In the genomic region with DNA sequence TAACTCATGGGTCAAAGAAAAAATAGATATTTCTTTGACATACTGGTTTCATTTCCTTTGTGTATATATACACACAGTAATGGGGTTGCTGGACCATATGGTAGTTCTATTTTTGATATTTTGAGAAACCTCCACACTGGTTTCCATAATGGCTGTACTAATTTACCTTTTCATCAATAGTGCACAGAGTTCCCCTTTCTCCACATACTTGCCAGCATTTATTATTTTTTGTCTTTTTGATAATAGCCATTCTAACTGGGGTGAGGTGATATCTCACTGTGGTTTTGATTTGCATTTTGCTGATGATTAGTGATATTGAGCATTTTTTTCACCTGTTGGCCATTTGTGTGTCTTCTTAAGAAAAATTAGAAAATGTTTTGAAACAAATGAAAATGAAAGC, we compare ENCODE assay signal across 29 cellular contexts.
DNase-seq lines count a peak whose midpoint lies in the region; ATAC-seq and TF ChIP-seq lines count a peak whose summit lies in the region.
"Had no signal": no experiment of that assay in that cellular context is flagged by ENCODE, and none has a peak within 500 bp of the region (broad histone marks: within the 10 kb centered on the region; RNA-seq: fewer than 3 reads in every experiment).

No MANE protein-coding gene starts in this region.

- H3K27me3 ChIP-seq in gastrocnemius medialis (no peaks in the 10 kb centered on the region), brain microvascular endothelial cell (replicated peaks) (no peaks in the 10 kb centered on the region)
- H3K27me3 ChIP-seq: body of pancreas, neutrophil, tibial artery had no signal

- no peaks in the 10 kb centered on the region for H3K9me3 ChIP-seq in gastrocnemius medialis
- H3K9me3 ChIP-seq: body of pancreas had no signal

- H3K36me3 ChIP-seq in gastrocnemius medialis: no peaks in the 10 kb centered on the region
- no peaks in the 10 kb centered on the region for H3K36me3 ChIP-seq in brain microvascular endothelial cell (replicated peaks)
- H3K36me3 ChIP-seq: neutrophil, tibial artery had no signal

- intact Hi-C loops in gastrocnemius medialis (cut with DNase I; ENCODE audit: low total_unique reads): no loop called here

- no peaks in the 10 kb centered on the region for H3K4me1 Mint-ChIP-seq in activated CD8-positive, alpha-beta memory T cell treated with anti-CD3 and anti-CD28 coated beads, Interleukin-2, amount 10 ng/mL, durations not matched to agents 7 days and 5 days
- H3K4me1 Mint-ChIP-seq: activated naive CD8-positive, alpha-beta T cell treated with anti-CD3 and anti-CD28 coated beads, Interleukin-2, amount 10 ng/mL, durations not matched to agents 7 days and 5 days; CD8-positive, alpha-beta memory T cell had no signal

- H3K4me1 ChIP-seq in gastrocnemius medialis: no peaks in the 10 kb centered on the region
- H3K4me1 ChIP-seq: body of pancreas, tibial artery had no signal

- H3K4me3 ChIP-seq in GM12864 (ENCODE audit: low read depth, low read length) (no peak overlapping the region), gastrocnemius medialis (no peak overlapping the region), brain microvascular endothelial cell (ENCODE audit: low read depth, low read length) (no peak overlapping the region)
- H3K4me3 ChIP-seq: body of pancreas, skin epidermis, tibial artery had no signal

- peak; percentile 25 for DNase-seq in GM12864 (ENCODE audit: low read depth)
- no peak for DNase-seq in gastrocnemius medialis
- DNase-seq in activated CD8-positive, alpha-beta memory T cell treated with anti-CD3 and anti-CD28 coated beads, Interleukin-2, amount 10 ng/mL, durations not matched to agents 7 days and 5 days: no peak
- DNase-seq in brain microvascular endothelial cell: no peak
- DNase-seq: 8988T; activated CD4-positive, alpha-beta T cell treated with anti-CD3 and anti-CD28 coated beads for 48 hours; activated naive CD8-positive, alpha-beta T cell treated with anti-CD3 and anti-CD28 coated beads, Interleukin-2, amount 10 ng/mL, durations not matched to agents 7 days and 5 days; AML-193; body of pancreas; CD8-positive, alpha-beta memory T cell; DMS79; effector CD8-positive, alpha-beta T cell; H9; Kasumi-1; NCI-H1092 treated with DMSO at 0.1 percent for 48 hours; NCI-H2029; PC-3; SIG-M5; stimulated activated CD4-positive, alpha-beta T cell treated with anti-CD3 and anti-CD28 coated beads, Interleukin-4, amount 100 ng/mL, for 1 hour; stimulated activated naive CD8-positive, alpha-beta T cell treated with anti-CD3 and anti-CD28 coated beads, Interleukin-15, Interleukin-2, amounts not matched to agents 100 U/mL and 50 U/mL, for 24 hours; T-helper 1 cell; tibial artery had no signal

- no peak for TF ChIP-seq POLR2A in gastrocnemius medialis (IDR thresholded peaks at IDR 0.05)

- ATAC-seq in GM18909 (IDR thresholded peaks at IDR 0.05; ENCODE audit: poor library complexity, unreplicated experiment) (peak; percentile 58), GM21786 (IDR thresholded peaks at IDR 0.05; ENCODE audit: unreplicated experiment) (peak; percentile 83), HG03432 (IDR thresholded peaks at IDR 0.05; ENCODE audit: unreplicated experiment) (peak; percentile 73), gastrocnemius medialis (no peak), GM19467 (IDR thresholded peaks at IDR 0.05; ENCODE audit: unreplicated experiment) (no peak)
- no peak for ATAC-seq in activated CD8-positive, alpha-beta memory T cell treated with anti-CD3 and anti-CD28 coated beads, Interleukin-2, amount 10 ng/mL, durations not matched to agents 7 days and 5 days
- ATAC-seq: body of pancreas; esophagus mucosa; PC-3; stimulated activated naive CD8-positive, alpha-beta T cell treated with anti-CD3 and anti-CD28 coated beads, Interleukin-15, Interleukin-2, amounts not matched to agents 100 U/mL and 50 U/mL, for 24 hours had no signal

- TF ChIP-seq CTCF in GM12864 (IDR thresholded peaks at IDR 0.05; ENCODE audit: low read depth, low read length, missing control alignments) (no peak), gastrocnemius medialis (IDR thresholded peaks at IDR 0.05 in 4 of 5, conservative IDR thresholded peaks at IDR 0.05 in 1 of 5) (no peak), brain microvascular endothelial cell (IDR thresholded peaks at IDR 0.05; ENCODE audit: low read depth, low read length, missing control alignments) (no peak)

- H3K27ac Mint-ChIP-seq in activated CD8-positive, alpha-beta memory T cell treated with anti-CD3 and anti-CD28 coated beads, Interleukin-2, amount 10 ng/mL, durations not matched to agents 7 days and 5 days: no peak overlapping the region
- H3K27ac Mint-ChIP-seq: activated naive CD8-positive, alpha-beta T cell treated with anti-CD3 and anti-CD28 coated beads, Interleukin-2, amount 10 ng/mL, durations not matched to agents 7 days and 5 days; CD8-positive, alpha-beta memory T cell; H9 had no signal

- H3K4me3 Mint-ChIP-seq in activated CD8-positive, alpha-beta memory T cell treated with anti-CD3 and anti-CD28 coated beads, Interleukin-2, amount 10 ng/mL, durations not matched to agents 7 days and 5 days: no peak overlapping the region
- H3K4me3 Mint-ChIP-seq: activated naive CD8-positive, alpha-beta T cell treated with anti-CD3 and anti-CD28 coated beads, Interleukin-2, amount 10 ng/mL, durations not matched to agents 7 days and 5 days; CD8-positive, alpha-beta memory T cell; H9 had no signal

- CTCF ChIA-PET in activated CD8-positive, alpha-beta memory T cell treated with anti-CD3 and anti-CD28 coated beads, Interleukin-2, amount 10 ng/mL, durations not matched to agents 7 days and 5 days (lab: Charles Lee): no interaction called here

- in situ Hi-C loops in gastrocnemius medialis (cut with MboI; ENCODE audit: low sequenced_read_pairs in 4 of 4) (no loop called here), brain microvascular endothelial cell (cut with HindIII; ENCODE audit: low pct_ligation_motif_present, low sequenced_read_pairs) (no loop called here)

- H3K36me3 Mint-ChIP-seq in activated CD8-positive, alpha-beta memory T cell treated with anti-CD3 and anti-CD28 coated beads, Interleukin-2, amount 10 ng/mL, durations not matched to agents 7 days and 5 days: peaks cover 12% of the 10 kb centered on the region

- H3K27me3 Mint-ChIP-seq in activated CD8-positive, alpha-beta memory T cell treated with anti-CD3 and anti-CD28 coated beads, Interleukin-2, amount 10 ng/mL, durations not matched to agents 7 days and 5 days: no peaks in the 10 kb centered on the region
- H3K27me3 Mint-ChIP-seq: activated naive CD8-positive, alpha-beta T cell treated with anti-CD3 and anti-CD28 coated beads, Interleukin-2, amount 10 ng/mL, durations not matched to agents 7 days and 5 days had no signal

- H3K9me3 Mint-ChIP-seq in activated CD8-positive, alpha-beta memory T cell treated with anti-CD3 and anti-CD28 coated beads, Interleukin-2, amount 10 ng/mL, durations not matched to agents 7 days and 5 days (ENCODE audit: low read depth): peaks cover 8% of the 10 kb centered on the region

- no peak overlapping the region for H3K27ac ChIP-seq in gastrocnemius medialis
- no peak overlapping the region for H3K27ac ChIP-seq in brain microvascular endothelial cell
- H3K27ac ChIP-seq: body of pancreas, neutrophil, skin epidermis, tibial artery had no signal

Comparison
In these comparisons a context has a peak if more than half of its experiments do, and no peak if none do; other contexts are left out.
1. ATAC-seq: peak in GM18909 (single experiment), GM21786 (single experiment) and HG03432 (single experiment); none in gastrocnemius medialis (0 of 2), activated CD8-positive, alpha-beta memory T cell treated with anti-CD3 and anti-CD28 coated beads, Interleukin-2, amount 10 ng/mL, durations not matched to agents 7 days and 5 days (single experiment) and GM19467 (single experiment).